ENCODE assay signal across 21 cellular contexts in the genomic region with DNA sequence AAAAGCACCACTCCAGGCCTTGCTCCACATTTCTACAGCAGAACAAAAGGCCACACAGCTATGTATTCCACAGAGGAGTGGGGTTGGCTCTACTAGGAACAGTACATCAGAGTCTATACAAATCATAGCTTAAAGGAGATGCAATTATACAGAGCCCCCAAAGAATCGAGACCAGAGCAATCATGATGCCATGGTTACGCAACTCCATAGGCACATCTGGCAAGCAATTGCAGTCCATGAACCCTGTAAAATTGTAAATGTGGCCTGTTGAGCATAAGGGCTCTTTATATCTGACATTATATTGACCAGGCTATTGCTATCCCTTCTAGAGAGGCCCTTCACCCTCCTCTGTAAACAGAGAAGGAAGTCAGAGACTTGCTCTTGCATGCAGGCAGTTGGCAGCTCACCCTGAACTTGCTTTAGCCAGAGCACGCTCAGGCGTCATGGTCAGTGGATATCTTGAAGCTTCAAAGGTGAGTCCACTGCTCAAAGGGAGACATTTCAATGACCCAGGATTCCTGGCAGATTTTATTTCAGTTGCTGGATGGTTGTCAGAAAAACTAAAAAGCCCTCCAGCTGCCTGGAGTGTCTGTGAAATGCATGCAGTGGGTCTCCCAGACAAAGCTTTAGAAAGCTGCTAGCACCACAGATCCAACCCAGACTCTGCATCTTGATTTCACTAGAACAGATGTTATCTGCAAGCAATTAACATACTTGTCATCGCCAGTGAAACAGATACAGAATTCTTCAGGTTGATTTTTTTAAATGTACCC.
DNase-seq lines count a peak whose midpoint lies in the region; TF ChIP-seq lines count a peak whose summit lies in the region.
"Had no signal": no experiment of that assay in that cellular context is flagged by ENCODE, and none has a peak within 500 bp of the region (broad histone marks: within the 10 kb centered on the region; RNA-seq: fewer than 3 reads in every experiment).

No MANE protein-coding gene starts in this region.

- no peak overlapping the region for H3K4me2 ChIP-seq in smooth muscle cell
- H3K4me2 ChIP-seq: PC-9 had no signal

- no peak for TF ChIP-seq POLR2A in sigmoid colon (IDR thresholded peaks at IDR 0.05)

- TF ChIP-seq CTCF in smooth muscle cell (IDR thresholded peaks at IDR 0.05; ENCODE audit: borderline replicate concordance, insufficient read depth, poor library complexity, severe bottlenecking): no peak
- TF ChIP-seq CTCF in sigmoid colon (IDR thresholded peaks at IDR 0.05): no peak

- 34% methylated on average over 5 of the region's 5 CpGs for WGBS in smooth muscle cell (ENCODE audit: low lambda C conversion rate)
- 44 to 58% methylated on average over 5 of the region's 5 CpGs for WGBS in sigmoid colon, 2 donors

- no peaks in the 10 kb centered on the region for H3K4me1 ChIP-seq in smooth muscle cell (ENCODE audit: low read depth)
- H3K4me1 ChIP-seq in sigmoid colon: peaks cover 0 to 8% (median 2%) of the 10 kb centered on the region in 4 donors

- H4K20me1 ChIP-seq in smooth muscle cell (ENCODE audit: low read depth): no peaks in the 10 kb centered on the region

- H3K36me3 ChIP-seq in smooth muscle cell (ENCODE audit: low read depth) (no peaks in the 10 kb centered on the region), sigmoid colon (no peaks in the 10 kb centered on the region)
- H3K36me3 ChIP-seq: thoracic aorta had no signal

- H3K27me3 ChIP-seq in smooth muscle cell (ENCODE audit: low read depth): no peaks in the 10 kb centered on the region
- H3K27me3 ChIP-seq in sigmoid colon: no peaks in the 10 kb centered on the region

- intact Hi-C loops in sigmoid colon (cut with DNase I): no loop called here

- H3K4me3 ChIP-seq in smooth muscle cell (no peak overlapping the region), sigmoid colon (no peak overlapping the region)
- H3K4me3 ChIP-seq: GM12878, K562, PC-9, thoracic aorta had no signal

- peak; percentile 30 to 65 (median 46) for DNase-seq in NCI-H1417 (lab: John Stamatoyannopoulos, UW)
- no peak for DNase-seq in NCI-H1417 treated with DMSO at 0.1 percent for 48 hours (lab: John Stamatoyannopoulos, UW)
- DNase-seq in SHP77 (lab: John Stamatoyannopoulos, UW): peak; percentile 46
- peak; percentile 74 for DNase-seq in left kidney (ENCODE audit: low read depth, low spot score)
- no peak for DNase-seq in smooth muscle cell (lab: John Stamatoyannopoulos, UW; ENCODE audit: unreplicated experiment)
- DNase-seq in glomerular visceral epithelial cell (ENCODE audit: extremely low spot score): no peak
- DNase-seq in NCI-H2171 treated with DMSO at 0.1 percent for 48 hours (lab: John Stamatoyannopoulos, UW): no peak
- no peak for DNase-seq in sigmoid colon
- DNase-seq: activated CD4-positive, alpha-beta memory T cell treated with anti-CD3 and anti-CD28 coated beads for 36 hours; activated naive CD8-positive, alpha-beta T cell treated with anti-CD3 and anti-CD28 coated beads, Interleukin-2, amount 50 U/mL, for 24 hours; activated T-cell treated with anti-CD3 and anti-CD28 coated beads, Interleukin-2, amount 50 U/mL, for 72 hours; CD8-positive, alpha-beta memory T cell; central memory CD4-positive, alpha-beta T cell; NCI-H1048; NCI-H524 treated with DMSO at 0.1 percent for 48 hours; PC-9; stimulated activated CD4-positive, alpha-beta T cell treated with anti-CD3 and anti-CD28 coated beads, Interleukin-4, amount 100 ng/mL, for 4 hours had no signal

- H3K9me3 ChIP-seq in smooth muscle cell (replicated peaks; ENCODE audit: low read depth) (no peaks in the 10 kb centered on the region), sigmoid colon (peaks cover 0 to 3% (median 0%) of the 10 kb centered on the region in 4 donors)

- no peaks in the 10 kb centered on the region for H3K79me2 ChIP-seq in smooth muscle cell (ENCODE audit: low read depth)

- H3K27ac ChIP-seq in smooth muscle cell (ENCODE audit: low read depth) (no peak overlapping the region), sigmoid colon (peak overlapping the region in 1 of 4 donors; percentile 24)
- H3K27ac ChIP-seq: 22Rv1, PC-9, thoracic aorta had no signal

- H3K9ac ChIP-seq in smooth muscle cell (ENCODE audit: low read depth): no peak overlapping the region

- H3F3A ChIP-seq in smooth muscle cell (ENCODE audit: low read depth): no peaks in the 10 kb centered on the region

- peak overlapping the region; percentile 76 for H2AFZ ChIP-seq in smooth muscle cell (ENCODE audit: low read depth)

- TF ChIP-seq EP300 in sigmoid colon (IDR thresholded peaks at IDR 0.05): no peak

Comparison
In these comparisons a context has a peak if more than half of its experiments do, and no peak if none do; other contexts are left out.
1. DNase-seq: peak in NCI-H1417 (3 of 3), SHP77 (2 of 2) and left kidney (single experiment); none in NCI-H1417 treated with DMSO at 0.1 percent for 48 hours (single experiment), smooth muscle cell (single experiment), glomerular visceral epithelial cell (single experiment), NCI-H2171 treated with DMSO at 0.1 percent for 48 hours (single experiment) and sigmoid colon (single experiment).